In genomic region chr4:32140636-32141035, GRCh38 we compare ENCODE assay signal across 12 cellular contexts.
DNase-seq lines count a peak whose midpoint lies in the region; ATAC-seq, FAIRE-seq and TF ChIP-seq lines count a peak whose summit lies in the region.
"Had no signal": no experiment of that assay in that cellular context is flagged by ENCODE, and none has a peak within 500 bp of the region (broad histone marks: within the 10 kb centered on the region; RNA-seq: fewer than 3 reads in every experiment).

No MANE protein-coding gene starts in this region.

- H3K9me3 Mint-ChIP-seq in GM23338 = no peaks in the 10 kb centered on the region
- H3K9me3 Mint-ChIP-seq in activated naive CD4-positive, alpha-beta T cell treated with anti-CD3 and anti-CD28 coated beads for 36 hours = peaks cover 10% of the 10 kb centered on the region
- H3K9me3 Mint-ChIP-seq in stimulated activated memory B cell treated with anti-CD40 and anti-IgM and Interleukin-4, amounts not matched to agents 10 μg/mL and 1 μg/mL and 100 μg/mL, for 72 hours = peaks cover 6% of the 10 kb centered on the region

- no peaks in the 10 kb centered on the region for H3F3A ChIP-seq in GM23338 (replicated peaks; ENCODE audit: low read depth)

- H3K4me1 Mint-ChIP-seq in GM23338 = peaks cover 7% of the 10 kb centered on the region
- H3K4me1 Mint-ChIP-seq in activated naive CD4-positive, alpha-beta T cell treated with anti-CD3 and anti-CD28 coated beads for 36 hours (ENCODE audit: low read depth) = no peaks in the 10 kb centered on the region
- H3K4me1 Mint-ChIP-seq in stimulated activated memory B cell treated with anti-CD40 and anti-IgM and Interleukin-4, amounts not matched to agents 10 μg/mL and 1 μg/mL and 100 μg/mL, for 72 hours = no peaks in the 10 kb centered on the region

- no peaks in the 10 kb centered on the region for H4K20me1 ChIP-seq in GM23338 (replicated peaks; ENCODE audit: insufficient read depth)

- no peak for TF ChIP-seq CTCF in GM23338 (conservative IDR thresholded peaks at IDR 0.05; ENCODE audit: low read depth in 2 of 2)
- no peak for TF ChIP-seq CTCF in bronchial epithelial cell (IDR thresholded peaks at IDR 0.05; ENCODE audit: insufficient read depth, low read length, severe bottlenecking)

- DNase-seq in GM23338 (ENCODE audit: low spot score) (no peak), NT2/D1 (ENCODE audit: low read depth, low spot score) (peak; percentile 8), bronchial epithelial cell (ENCODE audit: low read depth) (peak; percentile 98), pulmonary artery endothelial cell (ENCODE audit: low read depth, low spot score) (peak; percentile 80), NCI-H345 treated with DMSO at 0.1 percent for 48 hours (lab: John Stamatoyannopoulos, UW; ENCODE audit: unreplicated experiment) (no peak)
- DNase-seq in stimulated activated CD4-positive, alpha-beta T cell treated with anti-CD3 and anti-CD28 coated beads, Interleukin-4, amount 100 ng/mL, for 24 hours = no peak
- DNase-seq in activated naive CD4-positive, alpha-beta T cell treated with anti-CD3 and anti-CD28 coated beads for 36 hours = no peak
- DNase-seq: GDM1; NCI-H748 treated with DMSO at 0.1 percent for 48 hours; stimulated activated CD4-positive, alpha-beta T cell treated with anti-CD3 and anti-CD28 coated beads, Interleukin-12 subunit alpha, Interleukin-12 subunit beta, amount 100 ng/mL, for 4 hours; testis had no signal

- no peak overlapping the region for H3K9ac ChIP-seq in NT2/D1 (ENCODE audit: insufficient read length, low read depth)

- H3K27ac ChIP-seq in GM23338 (ENCODE audit: low read depth) = no peak overlapping the region
- H3K27ac ChIP-seq: testis had no signal

- H3K79me2 ChIP-seq in GM23338 (replicated peaks; ENCODE audit: insufficient read depth) = no peaks in the 10 kb centered on the region

- CTCF ChIA-PET in activated naive CD4-positive, alpha-beta T cell treated with anti-CD3 and anti-CD28 coated beads for 36 hours (lab: Charles Lee) = no interaction called here

- ATAC-seq in GM23338 = no peak
- no peak for ATAC-seq in stimulated activated memory B cell treated with anti-CD40 and anti-IgM and Interleukin-4, amounts not matched to agents 10 μg/mL and 1 μg/mL and 100 μg/mL, for 72 hours

- H3K36me3 Mint-ChIP-seq in GM23338 (ENCODE audit: low read depth) = no peaks in the 10 kb centered on the region; the same call in 2 of the 3 replicates
- H3K36me3 Mint-ChIP-seq in activated naive CD4-positive, alpha-beta T cell treated with anti-CD3 and anti-CD28 coated beads for 36 hours (ENCODE audit: low read depth) = no peaks in the 10 kb centered on the region
- no peaks in the 10 kb centered on the region for H3K36me3 Mint-ChIP-seq in stimulated activated memory B cell treated with anti-CD40 and anti-IgM and Interleukin-4, amounts not matched to agents 10 μg/mL and 1 μg/mL and 100 μg/mL, for 72 hours

- no peaks in the 10 kb centered on the region for H3K27me3 Mint-ChIP-seq in GM23338 (ENCODE audit: insufficient read depth, low read depth, poor library complexity)
- H3K27me3 Mint-ChIP-seq in activated naive CD4-positive, alpha-beta T cell treated with anti-CD3 and anti-CD28 coated beads for 36 hours (ENCODE audit: low read depth) = no peaks in the 10 kb centered on the region
- H3K27me3 Mint-ChIP-seq in stimulated activated memory B cell treated with anti-CD40 and anti-IgM and Interleukin-4, amounts not matched to agents 10 μg/mL and 1 μg/mL and 100 μg/mL, for 72 hours = no peaks in the 10 kb centered on the region

- H3K27me3 ChIP-seq in GM23338 (ENCODE audit: insufficient read depth) (no peaks in the 10 kb centered on the region), NT2/D1 (ENCODE audit: insufficient read depth, insufficient read length) (no peaks in the 10 kb centered on the region), bronchial epithelial cell (ENCODE audit: control insufficient read depth, insufficient read depth, low read length) (no peaks in the 10 kb centered on the region)
- H3K27me3 ChIP-seq: testis had no signal

- H2AFZ ChIP-seq in GM23338 = 0 out of 2 replicates have a peak overlapping the region, but pooled peaks have one; percentile 38

- H3K4me1 ChIP-seq in GM23338 (ENCODE audit: insufficient read depth) (peaks cover 13% of the 10 kb centered on the region), NT2/D1 (ENCODE audit: insufficient read depth, insufficient read length) (no peaks in the 10 kb centered on the region)
- H3K4me1 ChIP-seq: testis had no signal

- H3K4me3 ChIP-seq in GM23338 = no peak overlapping the region
- H3K4me3 ChIP-seq in NT2/D1 (ENCODE audit: insufficient read length, low read depth) = no peak overlapping the region
- H3K4me3 ChIP-seq in bronchial epithelial cell (ENCODE audit: low read depth, low read length) = no peak overlapping the region
- H3K4me3 ChIP-seq: testis had no signal

- peak overlapping the region; percentile 42; the same call in 1 of the 2 replicates for H3K4me2 ChIP-seq in GM23338

- H3K9me2 ChIP-seq in GM23338 (ENCODE audit: insufficient read depth) = peaks cover 9% of the 10 kb centered on the region; the same call in 1 of the 2 replicates

- intact Hi-C loops in activated naive CD4-positive, alpha-beta T cell treated with anti-CD3 and anti-CD28 coated beads for 36 hours (cut with micrococcal nuclease) = no loop called here

- FAIRE-seq in bronchial epithelial cell (lab: Jason Lieb, UNC) = peak; percentile 70

- no peaks in the 10 kb centered on the region for H3K36me3 ChIP-seq in GM23338 (ENCODE audit: insufficient read depth)
- no peaks in the 10 kb centered on the region for H3K36me3 ChIP-seq in NT2/D1 (ENCODE audit: insufficient read depth, insufficient read length, low read length)
- H3K36me3 ChIP-seq in bronchial epithelial cell (ENCODE audit: control insufficient read depth, insufficient read depth, low read length) = no peaks in the 10 kb centered on the region

- no peak overlapping the region for H3K4me3 Mint-ChIP-seq in GM23338
- H3K4me3 Mint-ChIP-seq in activated naive CD4-positive, alpha-beta T cell treated with anti-CD3 and anti-CD28 coated beads for 36 hours = no peak overlapping the region
- no peak overlapping the region for H3K4me3 Mint-ChIP-seq in stimulated activated memory B cell treated with anti-CD40 and anti-IgM and Interleukin-4, amounts not matched to agents 10 μg/mL and 1 μg/mL and 100 μg/mL, for 72 hours

- no peak overlapping the region for H3K27ac Mint-ChIP-seq in GM23338
- no peak overlapping the region for H3K27ac Mint-ChIP-seq in activated naive CD4-positive, alpha-beta T cell treated with anti-CD3 and anti-CD28 coated beads for 36 hours
- H3K27ac Mint-ChIP-seq in stimulated activated memory B cell treated with anti-CD40 and anti-IgM and Interleukin-4, amounts not matched to agents 10 μg/mL and 1 μg/mL and 100 μg/mL, for 72 hours = no peak overlapping the region

- H3K9me3 ChIP-seq in NT2/D1 (ENCODE audit: insufficient read depth, low read length) = no peaks in the 10 kb centered on the region
- H3K9me3 ChIP-seq: testis had no signal

TF ChIP-seq in GM23338, 12 proteins besides CTCF, POLR2A, EP300 and RAD21 (continues in another document):
- TF ChIP-seq ETS1 (IDR thresholded peaks at IDR 0.05) = no peak

Comparison
In these comparisons a context has a peak if more than half of its experiments do, and no peak if none do; other contexts are left out.
1. DNase-seq: peak in NT2/D1 (single experiment), bronchial epithelial cell (single experiment) and pulmonary artery endothelial cell (single experiment); none in GM23338 (single experiment), stimulated activated CD4-positive, alpha-beta T cell treated with anti-CD3 and anti-CD28 coated beads, Interleukin-4, amount 100 ng/mL, for 24 hours (single experiment), NCI-H345 treated with DMSO at 0.1 percent for 48 hours (single experiment) and activated naive CD4-positive, alpha-beta T cell treated with anti-CD3 and anti-CD28 coated beads for 36 hours (single experiment).